In genomic region chr4:158768577-158769174, GRCh38 we compare ENCODE assay signal across 9 cellular contexts. TPM values are rescaled to one million over a fixed set of nuclear protein-coding genes. Genes with fewer than 3 reads are reported as not detected.
DNase-seq lines count a peak whose midpoint lies in the region; ATAC-seq and TF ChIP-seq lines count a peak whose summit lies in the region.
"Had no signal": no experiment of that assay in that cellular context is flagged by ENCODE, and none has a peak within 500 bp of the region (broad histone marks: within the 10 kb centered on the region; RNA-seq: fewer than 3 reads in every experiment).

TSS of gene FNIP2 (plus strand) at chr4:158769026. CDS start at chr4:158769213, 187 bp downstream.

- H3K27ac ChIP-seq in caudate nucleus (ENCODE audit: low read depth, low read length) (peak within 1 kb of the TSS; percentile 85), spleen (peak within 1 kb of the TSS; percentile 48 to 87 (median 85))

- H3K36me3 ChIP-seq in spleen: no peaks in the 10 kb centered on the region

- intact Hi-C loops in spleen (cut with DNase I; ENCODE audit: low total_unique reads): no loop called here

- H3K4me3 ChIP-seq in WI38 (ENCODE audit: low read depth, low read length): peak within 1 kb of the TSS; percentile 64
- peak within 1 kb of the TSS; percentile 62 to 84 (median 69) for H3K4me3 ChIP-seq in spleen

- H3K9me3 ChIP-seq in spleen: no peaks in the 10 kb centered on the region

- 0 to 1% (median 1%) methylated on average over 29 to 85 of the region's 85 CpGs for WGBS in spleen, 5 donors

- TF ChIP-seq CTCF in WI38 (IDR thresholded peaks at IDR 0.05; ENCODE audit: low read depth, low read length): no peak
- TF ChIP-seq CTCF in spleen (IDR thresholded peaks at IDR 0.05 in 8 of 11, conservative IDR thresholded peaks at IDR 0.05 in 3 of 11): no peak

- DNase-seq in NCI-H2081 (lab: John Stamatoyannopoulos, UW) (peak; percentile 72 to 78), NCI-H2081 treated with DMSO at 0.1 percent for 48 hours (lab: John Stamatoyannopoulos, UW) (no peak), NCI-H1694 treated with DMSO at 0.1 percent for 48 hours (lab: John Stamatoyannopoulos, UW) (peak; percentile 64), caudate nucleus (lab: John Stamatoyannopoulos, UW) (peak in 59 of 61 donors; percentile 15 to 95 (median 75)), inferior parietal cortex (ENCODE audit: extremely low spot score) (peak; percentile 79), spleen (peak; percentile 93)
- DNase-seq: DND-41 had no signal

- peaks cover 0 to 44% (median 0%) of the 10 kb centered on the region in 7 donors for H3K27me3 ChIP-seq in spleen (replicated peaks in 1 of 7)

- peaks cover 0 to 65% (median 38%) of the 10 kb centered on the region in 6 donors for H3K4me1 ChIP-seq in spleen

- peak in 1 of 3 donors; percentile 12 for TF ChIP-seq POLR2A in spleen (IDR thresholded peaks at IDR 0.05)

- peak; percentile 76 for ATAC-seq in HG02884 (IDR thresholded peaks at IDR 0.05; ENCODE audit: unreplicated experiment)

RNA-seq across cellular contexts. Expression of gene FNIP2, which starts in this region (rescaled TPM):
- total RNA-seq in spleen: 10 to 100 TPM; 25.0 to 59.1 (median 42.5) TPM
- 1 to 10 TPM; 2.4 to 9.8 (median 3.7) TPM for polyA plus RNA-seq in spleen
